In genomic region chr20:38321959-38322598, GRCh38 we compare ENCODE assay signal across 8 cellular contexts.
A peak's percentile ranks its signal among the peaks of the same experiment; 100 is the strongest.
DNase-seq lines count a peak whose midpoint lies in the region; ATAC-seq and TF ChIP-seq lines count a peak whose summit lies in the region.

No MANE protein-coding gene starts in this region.

- H3K27ac ChIP-seq in C4-2B (no peak overlapping the region), SU-DHL-6 (ENCODE audit: low read depth, low read length) (no peak overlapping the region)

- no peaks in the 10 kb centered on the region; the same call in 1 of the 2 replicates for H3K9me3 ChIP-seq in SU-DHL-6 (ENCODE audit: insufficient read depth, low read length)

- no peak for ATAC-seq in GM21447 (IDR thresholded peaks at IDR 0.05; ENCODE audit: unreplicated experiment)
- no peak for ATAC-seq in HG02610 (IDR thresholded peaks at IDR 0.05; ENCODE audit: unreplicated experiment)

- no peak overlapping the region for H3K4me2 ChIP-seq in SU-DHL-6 (ENCODE audit: low read depth, low read length, poor library complexity, severe bottlenecking)

- H4K20me1 ChIP-seq in SU-DHL-6 (ENCODE audit: low read depth, low read length) = no peaks in the 10 kb centered on the region

- no peaks in the 10 kb centered on the region for H3K27me3 ChIP-seq in SU-DHL-6 (ENCODE audit: low read length)

- no peaks in the 10 kb centered on the region for H3K9me2 ChIP-seq in SU-DHL-6 (replicated peaks; ENCODE audit: insufficient read depth, low read length)

- no peak overlapping the region for H3K9ac ChIP-seq in SU-DHL-6 (ENCODE audit: low read length)

- DNase-seq in HPDE6-E6E7 (ENCODE audit: extremely low spot score) (peak; percentile 64), foreskin fibroblast (peak; percentile 58 to 84), pons (ENCODE audit: low spot score) (peak; percentile 90), activated gamma-delta T cell (lab: John Stamatoyannopoulos, UW) (no peak)

- TF ChIP-seq CTCF in C4-2B (conservative IDR thresholded peaks at IDR 0.05) (peak; percentile 89), SU-DHL-6 (IDR thresholded peaks at IDR 0.05; ENCODE audit: insufficient read depth, low read length, poor library complexity, severe bottlenecking) (peak; percentile 34), foreskin fibroblast (IDR thresholded peaks at IDR 0.05; ENCODE audit: low read depth, low read length) (peak; percentile 59)

- no peak overlapping the region for H3K4me3 ChIP-seq in SU-DHL-6 (ENCODE audit: insufficient read depth, low read length, poor library complexity, severe bottlenecking)
- no peak overlapping the region for H3K4me3 ChIP-seq in foreskin fibroblast (ENCODE audit: low read depth in 1 of 2, low read length in 2 of 2)

- no peak overlapping the region for H2AFZ ChIP-seq in SU-DHL-6 (ENCODE audit: low read depth, low read length, severe bottlenecking)

- no peaks in the 10 kb centered on the region for H3K79me2 ChIP-seq in SU-DHL-6 (ENCODE audit: insufficient read depth, low read length)

- no peaks in the 10 kb centered on the region for H3F3A ChIP-seq in SU-DHL-6 (ENCODE audit: insufficient read depth)

- no peaks in the 10 kb centered on the region for H3K36me3 ChIP-seq in SU-DHL-6 (ENCODE audit: low read length)

Comparison
In these comparisons a context has a peak if more than half of its experiments do, and no peak if none do; other contexts are left out.
1. CTCF ChIP-seq: peak in every context shown above with its lines; median percentile 89 in C4-2B; 59 in foreskin fibroblast; 34 in SU-DHL-6.